Comparison of ENCODE assay signal across 1 cellular context in the genomic region with DNA sequence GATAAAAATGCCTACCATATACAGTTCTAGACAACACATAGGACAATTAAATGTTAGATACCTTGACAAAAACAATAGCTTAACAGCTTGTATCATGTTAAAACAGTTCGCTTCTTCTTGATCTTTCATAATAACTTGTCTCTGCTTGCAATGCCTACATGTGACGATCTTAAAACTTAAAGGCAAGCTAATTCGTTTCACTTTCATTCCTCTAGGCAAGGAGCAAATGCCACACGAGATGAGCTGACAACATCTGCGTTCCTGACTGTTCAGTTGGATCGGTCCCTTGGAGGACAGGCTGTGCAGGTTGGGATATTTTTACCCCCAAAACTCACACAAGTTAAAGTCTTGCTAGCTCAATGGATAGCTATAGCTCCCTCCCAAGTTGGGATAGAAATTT.
TF ChIP-seq lines count a peak whose summit lies in the region.

No MANE protein-coding gene starts in this region.

TF ChIP-seq in GM12878, 131 proteins besides CTCF, POLR2A, EP300 and RAD21 (continued from another document):
- no peak for TF ChIP-seq ATF2 (IDR thresholded peaks at IDR 0.05; ENCODE audit: low read length)
- no peak for TF ChIP-seq USF1 (IDR thresholded peaks at IDR 0.05; ENCODE audit: borderline replicate concordance, extremely low read length, insufficient read depth, low read depth, low read length)
- no peak for TF ChIP-seq KDM1A (IDR thresholded peaks at IDR 0.05; ENCODE audit: borderline replicate concordance)
- no peak for TF ChIP-seq NKRF (conservative IDR thresholded peaks at IDR 0.05)
